ENCODE assay signal across 15 cellular contexts in genomic region chr1:207808911-207809555, GRCh38. TPM values are rescaled to one million over a fixed set of nuclear protein-coding genes. Genes with fewer than 3 reads are reported as not detected.
DNase-seq lines count a peak whose midpoint lies in the region; ATAC-seq, FAIRE-seq and TF ChIP-seq lines count a peak whose summit lies in the region.
"Had no signal": no experiment of that assay in that cellular context is flagged by ENCODE, and none has a peak within 500 bp of the region (broad histone marks: within the 10 kb centered on the region; RNA-seq: fewer than 3 reads in every experiment).

No MANE protein-coding gene starts in this region.

- ATAC-seq in activated naive CD4-positive, alpha-beta T cell treated with anti-CD3 and anti-CD28 coated beads, Interleukin-2, amount 50 U/mL, for 72 hours, result no peak
- ATAC-seq in GM21737 (IDR thresholded peaks at IDR 0.05; ENCODE audit: unreplicated experiment) (no peak), omental fat pad (ENCODE audit: low FRiP score) (no peak)

- H3K36me3 ChIP-seq in keratinocyte (ENCODE audit: control insufficient read depth in 2 of 2, extremely low read depth in 1 of 2, insufficient read depth in 2 of 2, low read length in 2 of 2) (peaks cover 14 to 41% of the 10 kb centered on the region in 2 experiments), thyroid gland (peaks cover 67 to 84% of the 10 kb centered on the region in 2 donors)

- WGBS in thyroid gland, 2 donors, result 89 to 92% methylated on average over 5 of the region's 5 CpGs

- peak overlapping the region; percentile 58 for H3K27ac Mint-ChIP-seq in activated naive CD4-positive, alpha-beta T cell treated with anti-CD3 and anti-CD28 coated beads, Interleukin-2, amount 10 ng/mL, durations not matched to agents 7 days and 5 days
- peak overlapping the region; percentile 15 to 41 for H3K27ac Mint-ChIP-seq in activated naive CD4-positive, alpha-beta T cell treated with anti-CD3 and anti-CD28 coated beads, Interleukin-2, amount 50 U/mL, for 72 hours

- H3K79me2 ChIP-seq in keratinocyte (ENCODE audit: control insufficient read depth, insufficient read depth, low read length), result peaks cover 10% of the 10 kb centered on the region

- no peak overlapping the region for H3K4me3 Mint-ChIP-seq in activated naive CD4-positive, alpha-beta T cell treated with anti-CD3 and anti-CD28 coated beads, Interleukin-2, amount 10 ng/mL, durations not matched to agents 7 days and 5 days

- TF ChIP-seq CTCF in keratinocyte (optimal IDR thresholded peaks at IDR 0.05 in 1 of 3, IDR thresholded peaks at IDR 0.05 in 1 of 3, conservative IDR thresholded peaks at IDR 0.05 in 1 of 3; ENCODE audit: extremely low read depth in 1 of 3, insufficient read depth in 2 of 3, low read length in 3 of 3) (no peak), thyroid gland (IDR thresholded peaks at IDR 0.05) (no peak), omental fat pad (IDR thresholded peaks at IDR 0.05) (no peak)

- no peaks in the 10 kb centered on the region for H4K20me1 ChIP-seq in keratinocyte (ENCODE audit: control insufficient read depth, extremely low read depth, insufficient read depth, low read length)

- H3K36me3 Mint-ChIP-seq in activated naive CD4-positive, alpha-beta T cell treated with anti-CD3 and anti-CD28 coated beads, Interleukin-2, amount 10 ng/mL, durations not matched to agents 7 days and 5 days, result peaks cover 63% of the 10 kb centered on the region
- H3K36me3 Mint-ChIP-seq in activated naive CD4-positive, alpha-beta T cell treated with anti-CD3 and anti-CD28 coated beads, Interleukin-2, amount 50 U/mL, for 72 hours, result peaks cover 0 to 5% of the 10 kb centered on the region in 2 donors

- H3K4me1 Mint-ChIP-seq in activated naive CD4-positive, alpha-beta T cell treated with anti-CD3 and anti-CD28 coated beads, Interleukin-2, amount 10 ng/mL, durations not matched to agents 7 days and 5 days, result peaks cover 40% of the 10 kb centered on the region

- H3K9ac ChIP-seq in keratinocyte (ENCODE audit: control insufficient read depth, extremely low read depth, insufficient read depth, low read length), result no peak overlapping the region

- no peak overlapping the region for H3K4me2 ChIP-seq in keratinocyte (ENCODE audit: control insufficient read depth, extremely low read depth, insufficient read depth, low read depth, low read length)

- FAIRE-seq in keratinocyte (lab: Jason Lieb, UNC), result no peak
- FAIRE-seq: GM19239, H54, urothelium cell line had no signal

- H3K9me3 ChIP-seq in keratinocyte (ENCODE audit: control insufficient read depth, low read depth, low read length), result no peaks in the 10 kb centered on the region
- no peaks in the 10 kb centered on the region for H3K9me3 ChIP-seq in thyroid gland
- H3K9me3 ChIP-seq: Peyer's patch had no signal

- H3K27me3 ChIP-seq in keratinocyte (ENCODE audit: control insufficient read depth, extremely low read depth, insufficient read depth, low read length), result no peaks in the 10 kb centered on the region
- H3K27me3 ChIP-seq in thyroid gland, result no peaks in the 10 kb centered on the region
- H3K27me3 ChIP-seq: Peyer's patch had no signal

- dilution Hi-C loops in keratinocyte (cut with MboI; ENCODE audit: extremely low pct_ligation_motif_present, low sequenced_read_pairs), result no loop called here

- H3K4me1 ChIP-seq in keratinocyte (ENCODE audit: control insufficient read depth, extremely low read depth, insufficient read depth, low read length) (peaks cover 54% of the 10 kb centered on the region), thyroid gland (peaks cover 50 to 97% of the 10 kb centered on the region in 2 donors)

- H2AFZ ChIP-seq in keratinocyte (ENCODE audit: control insufficient read depth, low read length), result no peak overlapping the region

- no peak for TF ChIP-seq POLR2A in thyroid gland (IDR thresholded peaks at IDR 0.05)

- no peak overlapping the region for H3K4me3 ChIP-seq in keratinocyte (ENCODE audit: control insufficient read depth in 2 of 3, extremely low read depth in 1 of 3, insufficient read depth in 2 of 3, low read depth in 1 of 3, low read length in 3 of 3)
- H3K4me3 ChIP-seq in thyroid gland (replicated peaks in 1 of 3), result no peak overlapping the region
- H3K4me3 ChIP-seq: Peyer's patch had no signal

- no peaks in the 10 kb centered on the region for H3K9me1 ChIP-seq in keratinocyte (ENCODE audit: control insufficient read depth, extremely low read depth, insufficient read depth, low read length)

- CTCF ChIA-PET in activated naive CD4-positive, alpha-beta T cell treated with anti-CD3 and anti-CD28 coated beads, Interleukin-2, amount 10 ng/mL, durations not matched to agents 7 days and 5 days (lab: Charles Lee), result interaction anchor here (2.4 kb wide), 1 partner anchor 11 kb away, joined by 10 read pairs; no protein-coding TSS in a partner anchor

- H3K9me3 Mint-ChIP-seq in activated naive CD4-positive, alpha-beta T cell treated with anti-CD3 and anti-CD28 coated beads, Interleukin-2, amount 10 ng/mL, durations not matched to agents 7 days and 5 days, result no peaks in the 10 kb centered on the region
- H3K9me3 Mint-ChIP-seq in activated naive CD4-positive, alpha-beta T cell treated with anti-CD3 and anti-CD28 coated beads, Interleukin-2, amount 50 U/mL, for 72 hours, result no peaks in the 10 kb centered on the region

- H3K27me3 Mint-ChIP-seq in activated naive CD4-positive, alpha-beta T cell treated with anti-CD3 and anti-CD28 coated beads, Interleukin-2, amount 10 ng/mL, durations not matched to agents 7 days and 5 days, result no peaks in the 10 kb centered on the region

- intact Hi-C loops in thyroid gland (cut with DNase I), result loop anchor here (10.0 kb wide), 1 partner anchor 164 kb away; the partner anchor contains the start of gene CR1L

- no peak for DNase-seq in activated naive CD4-positive, alpha-beta T cell treated with anti-CD3 and anti-CD28 coated beads, Interleukin-2, amount 10 ng/mL, durations not matched to agents 7 days and 5 days
- no peak for DNase-seq in activated naive CD4-positive, alpha-beta T cell (lab: John Stamatoyannopoulos, UW)
- DNase-seq in activated naive CD4-positive, alpha-beta T cell treated with anti-CD3 and anti-CD28 coated beads, Interleukin-2, amount 50 U/mL, for 72 hours (ENCODE audit: low spot score in 2 of 2), result no peak
- DNase-seq in keratinocyte (ENCODE audit: low read depth, low spot score) (no peak), thyroid gland (no peak), omental fat pad (ENCODE audit: low spot score) (no peak), DMS 273 (lab: John Stamatoyannopoulos, UW; ENCODE audit: unreplicated experiment) (no peak)
- DNase-seq: activated CD8-positive, alpha-beta memory T cell treated with anti-CD3 and anti-CD28 coated beads, Interleukin-2, amount 50 U/mL, for 4 hours; NCI-H1048; Peyer's patch; T-helper 9 cell had no signal

- peak overlapping the region; percentile 86 for H3K27ac ChIP-seq in keratinocyte (ENCODE audit: control insufficient read depth, insufficient read depth, low read length)
- H3K27ac ChIP-seq in thyroid gland, result peak overlapping the region in 2 of 3 donors; percentile 3 to 24

RNA-seq across cellular contexts. Expression of gene CD46, which starts 57.2 kb away (rescaled TPM):
- total RNA-seq in activated naive CD4-positive, alpha-beta T cell treated with anti-CD3 and anti-CD28 coated beads, Interleukin-2, amount 50 U/mL, for 72 hours, result 10 to 100 TPM; 77.5 to 92.0 TPM
- 121 to 298 TPM (median 215 TPM) in 3 replicates for polyA plus RNA-seq in keratinocyte
- polyA plus RNA-seq in keratinocyte (2011; ENCODE audit: low read depth), result 29.9 TPM
- 29.2 and 66.0 TPM in 2 replicates for polyA plus RNA-seq in keratinocyte (2011; cell fraction: cytosol; rRNA removed)
- polyA plus RNA-seq in keratinocyte (2011; cell fraction: nucleus; rRNA removed), result 343 and 455 TPM in 2 replicates
- polyA plus RNA-seq in keratinocyte (2012; ENCODE audit: low replicate concordance), result 76.8 and 89.3 TPM in 2 replicates
- polyA minus RNA-seq in keratinocyte, result 25.5 to 97.5 TPM (median 66.4 TPM) in 3 replicates
- polyA minus RNA-seq in keratinocyte (2011; cell fraction: cytosol; rRNA and poly(A)+ RNA removed), result 54.7 TPM
- 159 and 277 TPM in 2 replicates for polyA minus RNA-seq in keratinocyte (2011; cell fraction: nucleus; rRNA and poly(A)+ RNA removed)
- 100 to 1,000 TPM; 135 to 275 (median 180) TPM for total RNA-seq in thyroid gland
- total RNA-seq in omental fat pad, result 100 to 1,000 TPM; 153 to 197 (median 174) TPM
